In genomic region chr11:67304511-67305113, GRCh38 we compare ENCODE assay signal across 8 cellular contexts. TPM values are rescaled to one million over a fixed set of nuclear protein-coding genes. Genes with fewer than 3 reads are reported as not detected.
DNase-seq lines count a peak whose midpoint lies in the region; ATAC-seq, FAIRE-seq and TF ChIP-seq lines count a peak whose summit lies in the region.

No MANE protein-coding gene starts in this region.

- 0 out of 2 replicates have a peak overlapping the region, but pooled peaks have one; percentile 13 for H2AK5ac ChIP-seq in H1 (ENCODE audit: low read depth, low read length)

- H3K4me2 ChIP-seq in H1 (ENCODE audit: insufficient read depth in 1 of 2, low read depth in 2 of 2, low read length in 2 of 2), result peak overlapping the region; percentile 81 to 85

- ATAC-seq in HG02571 (IDR thresholded peaks at IDR 0.05; ENCODE audit: unreplicated experiment), result no peak

- H3K9ac ChIP-seq in H1 (replicated peaks in 1 of 4; ENCODE audit: extremely low read depth in 1 of 4, low read depth in 3 of 4, low read length in 3 of 4), result no peak overlapping the region

- H3K27ac ChIP-seq in H1 (ENCODE audit: low read depth, low read length), result no peak overlapping the region

- H3K56ac ChIP-seq in H1 (replicated peaks; ENCODE audit: insufficient read length, low read depth, low read length), result no peak overlapping the region

- H3K4me3 ChIP-seq in AG10803 (ENCODE audit: low read length), result peak overlapping the region; percentile 58
- H3K4me3 ChIP-seq in LNCaP clone FGC (ENCODE audit: low read depth, low read length), result peak overlapping the region; percentile 87
- H3K4me3 ChIP-seq in H1 (ENCODE audit: extremely low read depth in 1 of 4, insufficient read depth in 2 of 4, low read depth in 3 of 4, low read length in 4 of 4), result peak overlapping the region; percentile 67 to 94 (median 74); a peak in 7 of 8 replicates

- H3K79me1 ChIP-seq in H1 (ENCODE audit: low read depth, low read length), result no peaks in the 10 kb centered on the region

- no peak overlapping the region for H4K8ac ChIP-seq in H1 (ENCODE audit: extremely low read depth, insufficient read depth, low read length)

- no peak overlapping the region for H2AFZ ChIP-seq in H1 (ENCODE audit: low read length)

- H3K79me2 ChIP-seq in H1 (ENCODE audit: control insufficient read depth in 1 of 2, insufficient read depth in 2 of 2, low read length in 2 of 2), result no peaks in the 10 kb centered on the region

- peaks cover 0 to 10% (median 3%) of the 10 kb centered on the region in 4 experiments; a peak in 4 of 8 replicates for H3K36me3 ChIP-seq in H1 (ENCODE audit: control insufficient read depth in 2 of 4, insufficient read depth in 4 of 4, low read length in 3 of 4)

- TF ChIP-seq POLR2A in H1 (IDR thresholded peaks at IDR 0.05; ENCODE audit: control extremely low read depth in 1 of 2, low read depth in 2 of 2, low read length in 2 of 2), result no peak

- no peak overlapping the region for H4K91ac ChIP-seq in H1 (replicated peaks; ENCODE audit: insufficient read length, low read length)

- H2BK15ac ChIP-seq in H1 (ENCODE audit: low read length), result no peak overlapping the region

- no peak overlapping the region for H3K4ac ChIP-seq in H1 (replicated peaks; ENCODE audit: insufficient read length, low read depth, low read length)

- H3K18ac ChIP-seq in H1 (ENCODE audit: extremely low read depth, low read length), result no peak overlapping the region

- 83% methylated on average over 14 of the region's 14 CpGs; no CpG with 5 or more reads in 1 of the 2 experiments for WGBS in H1 (ENCODE audit: extremely low coverage in 1 of 2, insufficient coverage in 1 of 2, insufficient read length in 1 of 2, insufficient replicate concordance in 2 of 2, low coverage in 1 of 2, low lambda C conversion rate in 2 of 2, missing lambda C conversion rate in 1 of 2), 2 experiments

- no peak overlapping the region for H3K23ac ChIP-seq in H1 (ENCODE audit: insufficient read length)

- H3K9me3 Mint-ChIP-seq in neural crest cell, result no peaks in the 10 kb centered on the region

- no peak overlapping the region for H2BK120ac ChIP-seq in H1 (replicated peaks; ENCODE audit: low read depth, low read length)

- CTCF ChIA-PET in H1 (lab: Charles Lee; ENCODE audit: partially characterized antibody), result interaction anchor here (0.8 to 4.8 kb wide), 7 partner anchors 11 to 161 kb away, joined by 3 to 33 read pairs (median 3); partner anchors contain the start of gene ANKRD13D

- FAIRE-seq in H1 (lab: Jason Lieb, UNC), result no peak

- H3K36me3 Mint-ChIP-seq in neural crest cell (ENCODE audit: low read depth), result no peaks in the 10 kb centered on the region

- H3K9me3 ChIP-seq in H1 (ENCODE audit: insufficient read depth in 2 of 2, low read depth in 1 of 2, low read length in 1 of 2), result no peaks in the 10 kb centered on the region

- peak overlapping the region; percentile 54 for H3K4me3 Mint-ChIP-seq in neural crest cell

- no peak for TF ChIP-seq RAD21 in H1 (IDR thresholded peaks at IDR 0.05 in 1 of 2, conservative IDR thresholded peaks at IDR 0.05 in 1 of 2; ENCODE audit: low read depth in 2 of 2, low read length in 2 of 2)

- peaks cover 0 to 8% of the 10 kb centered on the region in 2 experiments for H4K20me1 ChIP-seq in H1 (replicated peaks in 1 of 2; ENCODE audit: control insufficient read depth in 1 of 2, insufficient read depth in 2 of 2, low read length in 2 of 2)

- H3K27me3 ChIP-seq in H1 (replicated peaks in 1 of 4; ENCODE audit: control insufficient read depth in 3 of 4, extremely low read depth in 1 of 4, insufficient read depth in 3 of 4, low read length in 3 of 4), result peaks cover 0 to 11% (median 7%) of the 10 kb centered on the region in 4 experiments; a peak in 5 of 7 replicates

- peaks cover 19% of the 10 kb centered on the region; the same call in 1 of the 2 replicates for H3K23me2 ChIP-seq in H1 (ENCODE audit: low read depth, low read length)

- TF ChIP-seq CTCF in AG10803 (conservative IDR thresholded peaks at IDR 0.05; ENCODE audit: low read length) (no peak), LNCaP clone FGC (IDR thresholded peaks at IDR 0.05; ENCODE audit: control insufficient read depth, extremely low read depth, insufficient read depth) (no peak), H1 (IDR thresholded peaks at IDR 0.05; ENCODE audit: control extremely low read depth in 1 of 3, insufficient read depth in 1 of 3, low read depth in 1 of 3, low read length in 3 of 3) (no peak), neural crest cell (conservative IDR thresholded peaks at IDR 0.05) (no peak)

- peaks cover 8% of the 10 kb centered on the region for H3K4me1 Mint-ChIP-seq in neural crest cell

- no peak for TF ChIP-seq EP300 in H1 (IDR thresholded peaks at IDR 0.05; ENCODE audit: borderline replicate concordance in 1 of 2, low read depth in 2 of 2, low read length in 2 of 2)

- peaks cover 21% of the 10 kb centered on the region for H3K27me3 Mint-ChIP-seq in neural crest cell (ENCODE audit: low read depth)

- no peak overlapping the region for H3K14ac ChIP-seq in H1 (ENCODE audit: insufficient read length)

- H4K5ac ChIP-seq in H1 (ENCODE audit: insufficient read length, low read depth, low read length), result no peak overlapping the region

- 0 out of 2 replicates have a peak overlapping the region, but pooled peaks have one; percentile 32 for H2BK20ac ChIP-seq in H1 (ENCODE audit: low read length)

- POLR2A ChIA-PET in H1 (lab: Charles Lee; ENCODE audit: partially characterized antibody), result interaction anchor here (0.9 to 9.7 kb wide), 7 partner anchors 9 to 66 kb away, joined by 3 to 106 read pairs (median 4); partner anchors contain the start of gene ANKRD13D

- H2BK12ac ChIP-seq in H1 (ENCODE audit: low read depth, low read length), result no peak overlapping the region

- no peak for DNase-seq in AG10803 (ENCODE audit: low read depth)
- no peak for DNase-seq in LNCaP clone FGC (ENCODE audit: low read depth)
- no peak for DNase-seq in H1 (ENCODE audit: low read depth in 1 of 2, low spot score in 2 of 2)
- DNase-seq in neural crest cell (ENCODE audit: low read depth, low spot score), result no peak
- DNase-seq in stimulated activated CD4-positive, alpha-beta T cell treated with anti-CD3 and anti-CD28 coated beads, Interleukin-1b, Interleukin-23, amount 100 ng/mL, for 48 hours, result no peak
- no peak for DNase-seq in NCI-H510A treated with DMSO at 0.1 percent for 48 hours (lab: John Stamatoyannopoulos, UW)
- no peak for DNase-seq in mucosa of gallbladder (ENCODE audit: low spot score)

- peaks cover 0 to 20% (median 16%) of the 10 kb centered on the region in 4 experiments; a peak in 5 of 7 replicates for H3K4me1 ChIP-seq in H1 (replicated peaks in 1 of 4; ENCODE audit: control insufficient read depth in 3 of 4, insufficient read depth in 4 of 4, low read length in 3 of 4)

- peak overlapping the region; percentile 62 for H3K27ac Mint-ChIP-seq in neural crest cell (ENCODE audit: unreplicated experiment)

- no peak overlapping the region for H2BK5ac ChIP-seq in H1 (ENCODE audit: low read depth, low read length)

TF ChIP-seq in H1, 55 proteins besides CTCF, POLR2A, EP300 and RAD21 (continues in another document):
- no peak for TF ChIP-seq RBBP5 (IDR thresholded peaks at IDR 0.05; ENCODE audit: borderline replicate concordance, low read depth, low read length)

RNA-seq across cellular contexts. Expression of gene SSH3, which starts 1.3 kb away (rescaled TPM):
- 19.8 and 23.6 TPM in 2 replicates for total RNA-seq in H1 (2021; fragmentation: NEBNext Ultra II Directional; extraction: Animal tissue kit (Norgen Biotek cat#: 25700))
- 16.9 and 23.6 TPM in 2 replicates for polyA plus RNA-seq in H1 (2011; rRNA removed)
- 19.8 TPM for polyA plus RNA-seq in H1 (2011; cell fraction: cytosol; rRNA removed)
- 80.6 TPM for polyA plus RNA-seq in H1 (2011; cell fraction: nucleus; rRNA removed)
- 23.8 to 38.6 TPM (median 31.8 TPM) in 4 replicates for polyA plus RNA-seq in H1 (2012, experiment 1 of 2)
- 16.9 TPM for polyA plus RNA-seq in H1 (2012, experiment 2 of 2)
- polyA plus RNA-seq in H1 (2013, experiment 1 of 2), result 49.3 TPM
- 53.9 TPM for polyA plus RNA-seq in H1 (2013, experiment 2 of 2)
- polyA minus RNA-seq in H1 (2011; rRNA and poly(A)+ RNA removed), result 6.9 and 9.6 TPM in 2 replicates
- polyA minus RNA-seq in H1 (2011; cell fraction: cytosol; rRNA and poly(A)+ RNA removed), result 12.3 TPM
- polyA minus RNA-seq in H1 (2011; cell fraction: nucleus; rRNA and poly(A)+ RNA removed), result 14.5 TPM
- 3.0 and 3.3 TPM in 2 replicates for total RNA-seq in neural crest cell
- 107 TPM for total RNA-seq in mucosa of gallbladder

RNA-seq across cellular contexts. Expression of gene ANKRD13D, which starts 15.5 kb away (rescaled TPM):
- total RNA-seq in H1 (2021; fragmentation: NEBNext Ultra II Directional; extraction: Animal tissue kit (Norgen Biotek cat#: 25700)), result 24.9 and 29.2 TPM in 2 replicates
- 26.5 and 35.5 TPM in 2 replicates for polyA plus RNA-seq in H1 (2011; rRNA removed)
- 30.2 TPM for polyA plus RNA-seq in H1 (2011; cell fraction: cytosol; rRNA removed)
- 98.7 TPM for polyA plus RNA-seq in H1 (2011; cell fraction: nucleus; rRNA removed)
- 21.2 to 24.2 TPM (median 22.8 TPM) in 4 replicates for polyA plus RNA-seq in H1 (2012, experiment 1 of 2)
- polyA plus RNA-seq in H1 (2012, experiment 2 of 2), result 16.4 TPM
- polyA plus RNA-seq in H1 (2013, experiment 1 of 2), result 18.6 TPM
- polyA plus RNA-seq in H1 (2013, experiment 2 of 2), result 19.3 TPM
- polyA minus RNA-seq in H1 (2011; rRNA and poly(A)+ RNA removed), result 10.0 and 14.3 TPM in 2 replicates
- polyA minus RNA-seq in H1 (2011; cell fraction: cytosol; rRNA and poly(A)+ RNA removed), result 10.9 TPM
- 36.1 TPM for polyA minus RNA-seq in H1 (2011; cell fraction: nucleus; rRNA and poly(A)+ RNA removed)
- total RNA-seq in neural crest cell, result 58.9 and 71.8 TPM in 2 replicates
- 80.5 TPM for total RNA-seq in mucosa of gallbladder

RNA-seq across cellular contexts. Expression of gene GRK2, which starts 38.3 kb away (rescaled TPM):
- total RNA-seq in H1 (2021; fragmentation: NEBNext Ultra II Directional; extraction: Animal tissue kit (Norgen Biotek cat#: 25700)), result 47.3 and 51.4 TPM in 2 replicates
- 49.7 and 67.8 TPM in 2 replicates for polyA plus RNA-seq in H1 (2011; rRNA removed)
- polyA plus RNA-seq in H1 (2011; cell fraction: cytosol; rRNA removed), result 45.7 TPM
- 154 TPM for polyA plus RNA-seq in H1 (2011; cell fraction: nucleus; rRNA removed)
- 40.2 to 61.0 TPM (median 51.5 TPM) in 4 replicates for polyA plus RNA-seq in H1 (2012, experiment 1 of 2)
- 42.4 TPM for polyA plus RNA-seq in H1 (2012, experiment 2 of 2)
- 24.9 TPM for polyA plus RNA-seq in H1 (2013, experiment 1 of 2)
- polyA plus RNA-seq in H1 (2013, experiment 2 of 2), result 26.2 TPM
- polyA minus RNA-seq in H1 (2011; rRNA and poly(A)+ RNA removed), result 27.8 and 44.3 TPM in 2 replicates
- 37.5 TPM for polyA minus RNA-seq in H1 (2011; cell fraction: cytosol; rRNA and poly(A)+ RNA removed)
- 57.3 TPM for polyA minus RNA-seq in H1 (2011; cell fraction: nucleus; rRNA and poly(A)+ RNA removed)
- total RNA-seq in neural crest cell (51.3 and 55.1 TPM in 2 replicates), mucosa of gallbladder (86.1 TPM)

RNA-seq across cellular contexts. Expression of gene POLD4, which starts 48.7 kb away (rescaled TPM):
- 18.5 and 21.2 TPM in 2 replicates for total RNA-seq in H1 (2021; fragmentation: NEBNext Ultra II Directional; extraction: Animal tissue kit (Norgen Biotek cat#: 25700))
- 46.7 and 72.0 TPM in 2 replicates for polyA plus RNA-seq in H1 (2011; rRNA removed)
- polyA plus RNA-seq in H1 (2011; cell fraction: cytosol; rRNA removed), result 40.6 TPM
- 35.3 TPM for polyA plus RNA-seq in H1 (2011; cell fraction: nucleus; rRNA removed)
- 18.8 to 31.5 TPM (median 27.6 TPM) in 4 replicates for polyA plus RNA-seq in H1 (2012, experiment 1 of 2)
- 33.8 TPM for polyA plus RNA-seq in H1 (2012, experiment 2 of 2)
- polyA plus RNA-seq in H1 (2013, experiment 1 of 2), result 25.0 TPM
- polyA plus RNA-seq in H1 (2013, experiment 2 of 2), result 25.1 TPM
- polyA minus RNA-seq in H1 (2011; rRNA and poly(A)+ RNA removed), result 6.8 and 7.2 TPM in 2 replicates
- polyA minus RNA-seq in H1 (2011; cell fraction: cytosol; rRNA and poly(A)+ RNA removed), result 12.2 TPM
- polyA minus RNA-seq in H1 (2011; cell fraction: nucleus; rRNA and poly(A)+ RNA removed), result 11.0 TPM
- total RNA-seq in neural crest cell (3.7 and 7.1 TPM in 2 replicates), mucosa of gallbladder (87.5 TPM)
